In the genomic region with DNA sequence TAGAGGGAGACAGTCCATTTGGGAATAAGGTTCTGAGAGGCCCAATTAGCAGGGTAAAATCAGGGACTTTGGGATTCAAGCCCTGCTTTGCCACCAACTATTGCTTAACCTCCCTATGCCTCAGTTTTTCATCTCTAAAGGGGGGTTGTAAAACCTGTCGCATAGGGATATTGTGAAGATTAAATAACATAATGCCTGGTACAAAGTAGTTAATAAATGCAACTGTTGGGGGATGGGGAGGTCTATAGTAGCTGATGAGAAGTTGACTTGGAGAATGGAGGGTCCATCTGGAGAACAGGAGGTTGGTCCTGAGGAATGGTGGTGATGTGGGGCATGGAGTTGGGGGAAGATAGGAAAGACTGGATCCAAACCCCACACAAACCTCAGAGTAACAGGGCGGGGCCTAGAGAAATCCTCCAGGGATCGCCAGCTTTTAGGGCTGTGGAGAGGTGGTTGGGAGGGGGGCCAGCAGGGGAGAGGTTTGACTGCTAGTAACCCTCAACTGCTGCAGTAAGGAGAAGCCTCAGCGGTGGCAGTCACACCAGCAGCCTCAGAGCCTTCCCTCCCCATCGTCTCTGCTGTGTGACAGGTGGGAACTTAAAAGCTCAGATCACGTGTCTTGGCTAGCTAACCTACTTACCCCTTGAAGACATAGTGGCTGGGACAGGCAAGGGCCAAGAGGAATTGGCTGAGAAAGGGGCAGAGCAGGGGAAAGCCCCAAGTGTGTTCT, we compare ENCODE assay signal across 13 cellular contexts. TPM values are rescaled to one million over a fixed set of nuclear protein-coding genes. Genes with fewer than 3 reads are reported as not detected.
DNase-seq lines count a peak whose midpoint lies in the region; ATAC-seq and TF ChIP-seq lines count a peak whose summit lies in the region.
"Had no signal": no experiment of that assay in that cellular context is flagged by ENCODE, and none has a peak within 500 bp of the region (broad histone marks: within the 10 kb centered on the region; RNA-seq: fewer than 3 reads in every experiment).

No MANE protein-coding gene starts in this region.

- H3K9me3 Mint-ChIP-seq in Caco-2 (ENCODE audit: unreplicated experiment) (no peaks in the 10 kb centered on the region), WTC11 (no peaks in the 10 kb centered on the region)

- no TSS peak for BruUV-seq in Caco-2 (replicated peaks; lab: Mats Ljungman, UMichigan)

- no peak overlapping the region for H3K27ac Mint-ChIP-seq in Caco-2 (ENCODE audit: unreplicated experiment)
- H3K27ac Mint-ChIP-seq in WTC11, result no peak overlapping the region

- H3K9me3 ChIP-seq in Caco-2 (no peaks in the 10 kb centered on the region), HEK293 (ENCODE audit: control insufficient read depth, insufficient read depth, low read depth, low read length) (no peaks in the 10 kb centered on the region)
- H3K9me3 ChIP-seq: psoas muscle, tibial nerve had no signal

- ATAC-seq in WTC11 (peak; percentile 15), GM21447 (IDR thresholded peaks at IDR 0.05; ENCODE audit: unreplicated experiment) (no peak), GM19397 (IDR thresholded peaks at IDR 0.05; ENCODE audit: unreplicated experiment) (no peak)

- H3K4me1 ChIP-seq in Caco-2 (peaks cover 5% of the 10 kb centered on the region; the same call in 1 of the 2 replicates), HEK293 (ENCODE audit: control insufficient read depth, insufficient read depth, low read length) (no peaks in the 10 kb centered on the region)

- intact Hi-C loops in Caco-2 (cut with micrococcal nuclease; ENCODE audit: unreplicated experiment), result loop anchor here (5.0 kb wide), 1 partner anchor 135 kb away; no protein-coding TSS in a partner anchor

- H3K36me3 Mint-ChIP-seq in Caco-2 (ENCODE audit: insufficient read depth, unreplicated experiment), result no peaks in the 10 kb centered on the region
- no peaks in the 10 kb centered on the region for H3K36me3 Mint-ChIP-seq in WTC11

- no peak overlapping the region for H3K27ac ChIP-seq in HEK293 (ENCODE audit: extremely low read depth, low read depth, low read length)
- H3K27ac ChIP-seq: psoas muscle, tibial nerve had no signal

- peaks cover 18% of the 10 kb centered on the region for H3K27me3 Mint-ChIP-seq in Caco-2 (ENCODE audit: insufficient read depth, unreplicated experiment)
- H3K27me3 Mint-ChIP-seq in WTC11 (ENCODE audit: low read depth), result peaks cover 66% of the 10 kb centered on the region

- no peak for DNase-seq in Caco-2
- no peak for DNase-seq in WTC11 (ENCODE audit: low spot score)
- DNase-seq in myocyte (ENCODE audit: low read depth), result peak; percentile 18
- no peak for DNase-seq in putamen (ENCODE audit: low spot score)
- no peak for DNase-seq in NCI-H187 treated with DMSO at 0.1 percent for 48 hours (lab: John Stamatoyannopoulos, UW)
- DNase-seq: cortex of kidney, left ventricle myocardium superior, psoas muscle had no signal

- POLR2A ChIA-PET in Caco-2 (lab: Charles Lee) (no interaction called here), HEK293 (lab: Yijun Ruan, JAX) (interaction anchor here (0.6 to 1.8 kb wide), 4 partner anchors 22 to 216 kb away, joined by 3 to 6 read pairs (median 3); a partner anchor contains a TSS), WTC11 (lab: Charles Lee) (interaction anchor here (0.5 kb wide), 1 partner anchor 15 kb away, joined by 5 read pairs; no protein-coding TSS in a partner anchor)

- H3K4me3 Mint-ChIP-seq in Caco-2 (ENCODE audit: unreplicated experiment), result peak overlapping the region; percentile 72
- peak overlapping the region; percentile 77 for H3K4me3 Mint-ChIP-seq in WTC11

- H3K4me1 Mint-ChIP-seq in Caco-2 (ENCODE audit: low read depth, unreplicated experiment), result no peaks in the 10 kb centered on the region
- H3K4me1 Mint-ChIP-seq in WTC11, result peaks cover 25% of the 10 kb centered on the region

- no peaks in the 10 kb centered on the region for H3K36me3 ChIP-seq in Caco-2 (ENCODE audit: control insufficient read depth, insufficient read depth, low read length)
- peaks cover 0 to 6% of the 10 kb centered on the region in 2 experiments; a peak in 1 of 3 replicates for H3K36me3 ChIP-seq in HEK293 (ENCODE audit: control insufficient read depth in 2 of 2, insufficient read depth in 1 of 2, low read length in 2 of 2)
- H3K36me3 ChIP-seq: tibial nerve had no signal

- CTCF ChIA-PET in Caco-2 (lab: Charles Lee), result interaction anchor here (1.0 to 1.4 kb wide), 3 partner anchors 8 to 41 kb away, joined by 3 read pairs; no protein-coding TSS in a partner anchor
- CTCF ChIA-PET in HEK293 (lab: Yijun Ruan, JAX), result interaction anchor here (0.6 to 1.3 kb wide), 6 partner anchors 13 to 274 kb away, joined by 3 to 7 read pairs (median 4); no protein-coding TSS in a partner anchor
- CTCF ChIA-PET in WTC11 (lab: Charles Lee), result interaction anchor here (0.6 to 2.7 kb wide), 8 partner anchors 13 to 233 kb away, joined by 3 to 10 read pairs (median 4); a partner anchor contains a TSS

- H3K27me3 ChIP-seq in Caco-2 (replicated peaks; ENCODE audit: control insufficient read depth, insufficient read depth, low read length), result no peaks in the 10 kb centered on the region; the same call in 1 of the 2 replicates

- H3K4me3 ChIP-seq in Caco-2 (ENCODE audit: low read depth, low read length) (no peak overlapping the region), HEK293 (ENCODE audit: low read depth, low read length) (no peak overlapping the region)

- no peak for TF ChIP-seq CTCF in Caco-2 (IDR thresholded peaks at IDR 0.05; ENCODE audit: insufficient read depth in 1 of 2, low read depth in 1 of 2, low read length in 1 of 2, severe bottlenecking in 1 of 2, unreplicated experiment in 1 of 2)
- TF ChIP-seq CTCF in HEK293 (tag by site-specific recombination; IDR thresholded peaks at IDR 0.05), result no peak
- TF ChIP-seq CTCF in WTC11 (IDR thresholded peaks at IDR 0.05), result no peak

TF ChIP-seq in HEK293, 187 proteins besides CTCF, POLR2A, EP300 and RAD21 (continues in another document):
- TF ChIP-seq ZNF677 (tag by site-specific recombination; IDR thresholded peaks at IDR 0.05), result no peak
- peak; percentile 82 for TF ChIP-seq ZNF10 (tag by site-specific recombination; IDR thresholded peaks at IDR 0.05)
- TF ChIP-seq, protein P1, sequence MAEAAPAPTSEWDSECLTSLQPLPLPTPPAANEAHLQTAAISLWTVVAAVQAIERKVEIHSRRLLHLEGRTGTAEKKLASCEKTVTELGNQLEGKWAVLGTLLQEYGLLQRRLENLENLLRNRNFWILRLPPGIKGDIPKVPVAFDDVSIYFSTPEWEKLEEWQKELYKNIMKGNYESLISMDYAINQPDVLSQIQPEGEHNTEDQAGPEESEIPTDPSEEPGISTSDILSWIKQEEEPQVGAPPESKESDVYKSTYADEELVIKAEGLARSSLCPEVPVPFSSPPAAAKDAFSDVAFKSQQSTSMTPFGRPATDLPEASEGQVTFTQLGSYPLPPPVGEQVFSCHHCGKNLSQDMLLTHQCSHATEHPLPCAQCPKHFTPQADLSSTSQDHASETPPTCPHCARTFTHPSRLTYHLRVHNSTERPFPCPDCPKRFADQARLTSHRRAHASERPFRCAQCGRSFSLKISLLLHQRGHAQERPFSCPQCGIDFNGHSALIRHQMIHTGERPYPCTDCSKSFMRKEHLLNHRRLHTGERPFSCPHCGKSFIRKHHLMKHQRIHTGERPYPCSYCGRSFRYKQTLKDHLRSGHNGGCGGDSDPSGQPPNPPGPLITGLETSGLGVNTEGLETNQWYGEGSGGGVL (tag by site-specific recombination; IDR thresholded peaks at IDR 0.05), result 0 out of 2 replicates have a peak, but pooled peaks have one; percentile 24
- TF ChIP-seq ZNF660 (tag by site-specific recombination; IDR thresholded peaks at IDR 0.05), result no peak
- TF ChIP-seq SCRT2 (tag by site-specific recombination; IDR thresholded peaks at IDR 0.05), result peak; percentile 37; the same call in 1 of the 2 replicates
- no peak for TF ChIP-seq ZNF140 (tag by site-specific recombination; IDR thresholded peaks at IDR 0.05)

TF ChIP-seq in WTC11, 78 proteins besides CTCF, POLR2A, EP300 and RAD21 (continues in another document):
- TF ChIP-seq, protein P2, sequence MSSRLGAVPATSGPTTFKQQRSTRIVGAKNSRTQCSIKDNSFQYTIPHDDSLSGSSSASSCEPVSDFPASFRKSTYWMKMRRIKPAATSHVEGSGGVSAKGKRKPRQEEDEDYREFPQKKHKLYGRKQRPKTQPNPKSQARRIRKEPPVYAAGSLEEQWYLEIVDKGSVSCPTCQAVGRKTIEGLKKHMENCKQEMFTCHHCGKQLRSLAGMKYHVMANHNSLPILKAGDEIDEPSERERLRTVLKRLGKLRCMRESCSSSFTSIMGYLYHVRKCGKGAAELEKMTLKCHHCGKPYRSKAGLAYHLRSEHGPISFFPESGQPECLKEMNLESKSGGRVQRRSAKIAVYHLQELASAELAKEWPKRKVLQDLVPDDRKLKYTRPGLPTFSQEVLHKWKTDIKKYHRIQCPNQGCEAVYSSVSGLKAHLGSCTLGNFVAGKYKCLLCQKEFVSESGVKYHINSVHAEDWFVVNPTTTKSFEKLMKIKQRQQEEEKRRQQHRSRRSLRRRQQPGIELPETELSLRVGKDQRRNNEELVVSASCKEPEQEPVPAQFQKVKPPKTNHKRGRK (CRISPR knock-in tag; IDR thresholded peaks at IDR 0.05; ENCODE audit: borderline replicate concordance), result 0 out of 2 replicates have a peak, but pooled peaks have one; percentile 62
- TF ChIP-seq, protein P3, sequence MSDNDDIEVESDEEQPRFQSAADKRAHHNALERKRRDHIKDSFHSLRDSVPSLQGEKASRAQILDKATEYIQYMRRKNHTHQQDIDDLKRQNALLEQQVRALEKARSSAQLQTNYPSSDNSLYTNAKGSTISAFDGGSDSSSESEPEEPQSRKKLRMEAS (CRISPR knock-in tag; IDR thresholded peaks at IDR 0.05), result 0 out of 2 replicates have a peak, but pooled peaks have one; percentile 61

RNA-seq across cellular contexts. Expression of a gene that starts 1.1 kb away (rescaled TPM):
- total RNA-seq in Caco-2 (2022) (0.18 TPM in 1 of 2 replicates, not detected in the other), WTC11 (2021) (1.9 to 4.4 TPM (median 2.1 TPM) in 3 replicates), myocyte (0.08 and 0.16 TPM in 2 replicates)
- polyA plus RNA-seq in myocyte (2012), result 0.28 TPM

RNA-seq across cellular contexts. Expression of a gene that starts 20.8 kb away (rescaled TPM):
- total RNA-seq in Caco-2 (2022) (7.2 and 8.0 TPM in 2 replicates), WTC11 (2021) (19.9 to 23.2 TPM (median 20.8 TPM) in 3 replicates), myocyte (22.8 and 24.1 TPM in 2 replicates)
- polyA plus RNA-seq in myocyte (2012), result 18.2 TPM

RNA-seq across cellular contexts. Expression of a gene that starts 26.4 kb away (rescaled TPM):
- 61.6 and 65.2 TPM in 2 replicates for total RNA-seq in Caco-2 (2022)
- 34.0 to 37.1 TPM (median 35.4 TPM) in 3 replicates for total RNA-seq in WTC11 (2021)
- total RNA-seq in myocyte, result 12.9 and 16.7 TPM in 2 replicates
- 16.1 TPM for polyA plus RNA-seq in myocyte (2012)

RNA-seq across cellular contexts. Expression of a gene that starts 37.5 kb away (rescaled TPM):
- total RNA-seq in Caco-2 (2022) (9.6 and 10.0 TPM in 2 replicates), WTC11 (2021) (0.32 to 0.59 TPM in 2 of 3 replicates, not detected in the other), myocyte (not detected in 2 replicates)
- polyA plus RNA-seq in myocyte (2012), result not detected
- total RNA-seq: frontal cortex, psoas muscle had no signal

RNA-seq across cellular contexts. Expression of a gene that starts 40.6 kb away (rescaled TPM):
- 14.7 and 15.4 TPM in 2 replicates for total RNA-seq in Caco-2 (2022)
- total RNA-seq in WTC11 (2021), result 3.4 to 6.4 TPM (median 4.4 TPM) in 3 replicates
- 19.3 and 19.7 TPM in 2 replicates for total RNA-seq in myocyte
- polyA plus RNA-seq in myocyte (2012), result 14.0 TPM
